In the genomic region with DNA sequence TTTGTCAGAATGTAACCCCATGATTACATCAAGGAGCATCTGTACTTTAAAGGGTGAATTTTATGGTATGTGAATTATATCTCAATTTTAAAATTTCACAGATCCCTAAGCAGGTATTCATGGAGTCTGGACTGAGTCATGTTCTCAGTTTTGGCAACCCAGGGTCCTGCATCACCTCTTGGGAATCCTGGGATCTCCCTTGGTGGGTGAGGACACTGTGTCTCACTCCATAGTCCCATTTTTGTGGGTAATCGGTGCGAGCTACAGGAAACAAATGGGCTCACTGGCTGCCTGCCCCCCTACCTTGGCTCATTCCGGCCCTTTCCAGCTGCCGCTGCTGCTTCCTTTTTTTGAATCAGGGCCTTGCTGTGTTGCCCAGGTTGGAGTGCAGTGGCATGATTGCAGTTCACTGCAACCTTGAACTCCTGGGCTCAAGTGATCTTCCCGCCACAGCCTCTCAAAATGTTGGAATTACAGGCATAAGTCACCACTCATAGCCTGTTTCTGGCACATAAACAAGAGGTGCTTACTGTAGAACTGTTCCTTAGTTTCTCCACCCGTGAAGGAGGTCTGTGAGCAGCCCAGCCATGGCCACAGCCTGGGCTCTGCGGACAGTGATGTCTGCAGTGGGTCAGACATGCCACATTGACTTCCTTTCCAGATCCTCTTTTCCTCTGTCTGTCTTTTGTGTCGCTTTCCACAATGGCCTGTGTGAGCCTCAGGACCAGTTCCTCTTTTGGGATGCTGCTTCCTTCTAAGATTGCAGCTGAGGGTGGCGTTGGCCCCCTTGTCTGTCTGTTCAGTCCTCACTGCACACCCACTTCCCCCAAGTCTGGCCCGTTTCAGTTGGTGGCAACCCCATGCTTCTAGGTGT, we compare ENCODE assay signal across 1 cellular context.
A peak's percentile ranks its signal among the peaks of the same experiment; 100 is the strongest.
TF ChIP-seq lines count a peak whose summit lies in the region.

No MANE protein-coding gene starts in this region.

TF ChIP-seq in GM12878, 131 proteins besides CTCF, POLR2A, EP300 and RAD21:
- TF ChIP-seq RCOR1 (conservative IDR thresholded peaks at IDR 0.05; ENCODE audit: low read depth, low read length) (no peak), MTA2 (IDR thresholded peaks at IDR 0.05; ENCODE audit: low read depth) (0 out of 2 replicates have a peak, but pooled peaks have one; percentile 26), MTA3 (IDR thresholded peaks at IDR 0.05; ENCODE audit: borderline replicate concordance, low read length) (0 out of 2 replicates have a peak, but pooled peaks have one; percentile 57), PAX5 (IDR thresholded peaks at IDR 0.05; ENCODE audit: borderline replicate concordance, low read depth, low read length) (0 out of 2 replicates have a peak, but pooled peaks have one; percentile 50), E2F8 (IDR thresholded peaks at IDR 0.05; ENCODE audit: low read depth, partially characterized antibody) (no peak), FOXM1 (IDR thresholded peaks at IDR 0.05; ENCODE audit: low read depth, low read length) (no peak), SPI1 (IDR thresholded peaks at IDR 0.05; ENCODE audit: borderline replicate concordance, insufficient read depth, low read depth, low read length) (peak; percentile 97), SMAD5 (IDR thresholded peaks at IDR 0.05; ENCODE audit: low read depth) (no peak), GATAD2B (conservative IDR thresholded peaks at IDR 0.05; ENCODE audit: low read depth) (peak; percentile 70), RUNX3 (IDR thresholded peaks at IDR 0.05; ENCODE audit: low read length) (peak; percentile 59), IRF4 (IDR thresholded peaks at IDR 0.05; ENCODE audit: low read depth, low read length) (peak; percentile 57), MEF2B (IDR thresholded peaks at IDR 0.05; ENCODE audit: partially characterized antibody, poor library complexity, severe bottlenecking) (no peak), ETV6 (conservative IDR thresholded peaks at IDR 0.05 in 1 of 2, IDR thresholded peaks at IDR 0.05 in 1 of 2; ENCODE audit: borderline replicate concordance in 1 of 2, low read depth in 1 of 2) (peak in 1 of 2 experiments; percentile 63; a peak in 1 of 4 replicates), EED (IDR thresholded peaks at IDR 0.05; ENCODE audit: low read depth) (peak; percentile 93), MXI1 (IDR thresholded peaks at IDR 0.05; ENCODE audit: low read depth, low read length) (no peak), CBX5 (IDR thresholded peaks at IDR 0.05; ENCODE audit: low read depth) (no peak), RFX5 (IDR thresholded peaks at IDR 0.05; ENCODE audit: low read depth, low read length) (no peak), IKZF2 (IDR thresholded peaks at IDR 0.05) (peak; percentile 87 to 89), USF2 (IDR thresholded peaks at IDR 0.05; ENCODE audit: borderline replicate concordance, low read depth, low read length) (no peak), POU2F2 (IDR thresholded peaks at IDR 0.05; ENCODE audit: borderline replicate concordance, low read depth, low read length) (0 out of 3 replicates have a peak, but pooled peaks have one; percentile 20), SRF (IDR thresholded peaks at IDR 0.05; ENCODE audit: low read depth in 2 of 2, low read length in 2 of 2) (no peak), CREB1 (IDR thresholded peaks at IDR 0.05; ENCODE audit: low read depth) (no peak), PKNOX1 (IDR thresholded peaks at IDR 0.05) (0 out of 2 replicates have a peak, but pooled peaks have one; percentile 8), ZNF24 (IDR thresholded peaks at IDR 0.05) (no peak), IKZF1 (conservative IDR thresholded peaks at IDR 0.05) (peak; percentile 89), MYB (IDR thresholded peaks at IDR 0.05; ENCODE audit: borderline replicate concordance, low read depth, low read length) (no peak), BHLHE40 (IDR thresholded peaks at IDR 0.05; ENCODE audit: borderline replicate concordance in 1 of 2, low read depth in 2 of 2, low read length in 1 of 2) (peak; percentile 12 to 13; a peak in 1 of 4 replicates), CBX3 (IDR thresholded peaks at IDR 0.05; ENCODE audit: borderline replicate concordance, low read depth) (no peak)
- TF ChIP-seq, protein P1, sequence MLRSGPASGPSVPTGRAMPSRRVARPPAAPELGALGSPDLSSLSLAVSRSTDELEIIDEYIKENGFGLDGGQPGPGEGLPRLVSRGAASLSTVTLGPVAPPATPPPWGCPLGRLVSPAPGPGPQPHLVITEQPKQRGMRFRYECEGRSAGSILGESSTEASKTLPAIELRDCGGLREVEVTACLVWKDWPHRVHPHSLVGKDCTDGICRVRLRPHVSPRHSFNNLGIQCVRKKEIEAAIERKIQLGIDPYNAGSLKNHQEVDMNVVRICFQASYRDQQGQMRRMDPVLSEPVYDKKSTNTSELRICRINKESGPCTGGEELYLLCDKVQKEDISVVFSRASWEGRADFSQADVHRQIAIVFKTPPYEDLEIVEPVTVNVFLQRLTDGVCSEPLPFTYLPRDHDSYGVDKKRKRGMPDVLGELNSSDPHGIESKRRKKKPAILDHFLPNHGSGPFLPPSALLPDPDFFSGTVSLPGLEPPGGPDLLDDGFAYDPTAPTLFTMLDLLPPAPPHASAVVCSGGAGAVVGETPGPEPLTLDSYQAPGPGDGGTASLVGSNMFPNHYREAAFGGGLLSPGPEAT (IDR thresholded peaks at IDR 0.05; ENCODE audit: low read depth) = peak; percentile 55
- TF ChIP-seq, protein P2, sequence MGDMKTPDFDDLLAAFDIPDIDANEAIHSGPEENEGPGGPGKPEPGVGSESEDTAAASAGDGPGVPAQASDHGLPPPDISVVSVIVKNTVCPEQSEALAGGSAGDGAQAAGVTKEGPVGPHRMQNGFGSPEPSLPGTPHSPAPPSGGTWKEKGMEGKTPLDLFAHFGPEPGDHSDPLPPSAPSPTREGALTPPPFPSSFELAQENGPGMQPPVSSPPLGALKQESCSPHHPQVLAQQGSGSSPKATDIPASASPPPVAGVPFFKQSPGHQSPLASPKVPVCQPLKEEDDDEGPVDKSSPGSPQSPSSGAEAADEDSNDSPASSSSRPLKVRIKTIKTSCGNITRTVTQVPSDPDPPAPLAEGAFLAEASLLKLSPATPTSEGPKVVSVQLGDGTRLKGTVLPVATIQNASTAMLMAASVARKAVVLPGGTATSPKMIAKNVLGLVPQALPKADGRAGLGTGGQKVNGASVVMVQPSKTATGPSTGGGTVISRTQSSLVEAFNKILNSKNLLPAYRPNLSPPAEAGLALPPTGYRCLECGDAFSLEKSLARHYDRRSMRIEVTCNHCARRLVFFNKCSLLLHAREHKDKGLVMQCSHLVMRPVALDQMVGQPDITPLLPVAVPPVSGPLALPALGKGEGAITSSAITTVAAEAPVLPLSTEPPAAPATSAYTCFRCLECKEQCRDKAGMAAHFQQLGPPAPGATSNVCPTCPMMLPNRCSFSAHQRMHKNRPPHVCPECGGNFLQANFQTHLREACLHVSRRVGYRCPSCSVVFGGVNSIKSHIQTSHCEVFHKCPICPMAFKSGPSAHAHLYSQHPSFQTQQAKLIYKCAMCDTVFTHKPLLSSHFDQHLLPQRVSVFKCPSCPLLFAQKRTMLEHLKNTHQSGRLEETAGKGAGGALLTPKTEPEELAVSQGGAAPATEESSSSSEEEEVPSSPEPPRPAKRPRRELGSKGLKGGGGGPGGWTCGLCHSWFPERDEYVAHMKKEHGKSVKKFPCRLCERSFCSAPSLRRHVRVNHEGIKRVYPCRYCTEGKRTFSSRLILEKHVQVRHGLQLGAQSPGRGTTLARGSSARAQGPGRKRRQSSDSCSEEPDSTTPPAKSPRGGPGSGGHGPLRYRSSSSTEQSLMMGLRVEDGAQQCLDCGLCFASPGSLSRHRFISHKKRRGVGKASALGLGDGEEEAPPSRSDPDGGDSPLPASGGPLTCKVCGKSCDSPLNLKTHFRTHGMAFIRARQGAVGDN (IDR thresholded peaks at IDR 0.05) = 0 out of 2 replicates have a peak, but pooled peaks have one; percentile 13
- TF ChIP-seq, protein P3, sequence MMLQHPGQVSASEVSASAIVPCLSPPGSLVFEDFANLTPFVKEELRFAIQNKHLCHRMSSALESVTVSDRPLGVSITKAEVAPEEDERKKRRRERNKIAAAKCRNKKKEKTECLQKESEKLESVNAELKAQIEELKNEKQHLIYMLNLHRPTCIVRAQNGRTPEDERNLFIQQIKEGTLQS (IDR thresholded peaks at IDR 0.05; ENCODE audit: borderline replicate concordance, extremely low read depth, low read depth, low read length) = no peak
